ENCODE assay signal across 8 cellular contexts in the genomic region with DNA sequence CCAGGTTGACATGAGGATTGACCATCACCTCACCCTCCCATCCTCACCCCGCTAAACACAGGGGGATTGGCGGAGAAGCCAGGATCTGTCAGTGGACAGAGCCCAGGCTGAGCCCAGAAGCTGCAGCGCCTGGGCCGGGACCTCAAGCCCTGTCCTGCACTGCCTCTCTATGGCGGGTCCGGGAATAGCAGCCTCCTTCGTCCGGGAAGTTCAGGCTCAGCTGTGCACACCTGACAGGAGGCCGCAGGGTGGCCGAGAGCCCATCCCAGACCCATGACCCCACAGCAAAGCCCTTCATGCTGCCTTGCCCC.
DNase-seq lines count a peak whose midpoint lies in the region; ATAC-seq and TF ChIP-seq lines count a peak whose summit lies in the region.

No MANE protein-coding gene starts in this region.

- TF ChIP-seq CTCF in GM20000 (IDR thresholded peaks at IDR 0.05; ENCODE audit: extremely low read depth, missing control alignments): peak; percentile 96

- H3K9me3 ChIP-seq in SJCRH30 (replicated peaks): no peaks in the 10 kb centered on the region

- ATAC-seq in left colon (peak; percentile 95), HG02571 (IDR thresholded peaks at IDR 0.05; ENCODE audit: unreplicated experiment) (no peak)

- H3K4me1 ChIP-seq in SJCRH30: no peaks in the 10 kb centered on the region

- H3K36me3 ChIP-seq in SJCRH30: no peaks in the 10 kb centered on the region

- intact Hi-C loops in left colon (cut with DNase I, micrococcal nuclease): loop anchor here (5.0 to 10.0 kb wide), 2 partner anchors 967 to 969 kb away; no protein-coding TSS in a partner anchor

- H3K27ac ChIP-seq in SJCRH30: no peak overlapping the region

- H3K27me3 ChIP-seq in SJCRH30: peaks cover 3% of the 10 kb centered on the region; the same call in 1 of the 2 replicates

- H3K4me3 ChIP-seq in SJCRH30: no peak overlapping the region

- peak; percentile 94 for DNase-seq in COLO668 (lab: John Stamatoyannopoulos, UW; ENCODE audit: unreplicated experiment)
- peak; percentile 86 for DNase-seq in GM20000 (ENCODE audit: low spot score)
- DNase-seq in LoVo (ENCODE audit: low spot score): peak; percentile 55
- peak; percentile 51 to 72 for DNase-seq in SJCRH30
- DNase-seq in cerebellar cortex (ENCODE audit: low spot score): peak; percentile 35
- peak in 1 of 2 donors; percentile 68 for DNase-seq in left colon
- peak; percentile 50 to 70 for DNase-seq in stimulated activated CD4-positive, alpha-beta T cell treated with anti-CD3 and anti-CD28 coated beads, Interleukin-4, amount 100 ng/mL, for 48 hours (ENCODE audit: low read depth in 2 of 2)
